In the genomic region with DNA sequence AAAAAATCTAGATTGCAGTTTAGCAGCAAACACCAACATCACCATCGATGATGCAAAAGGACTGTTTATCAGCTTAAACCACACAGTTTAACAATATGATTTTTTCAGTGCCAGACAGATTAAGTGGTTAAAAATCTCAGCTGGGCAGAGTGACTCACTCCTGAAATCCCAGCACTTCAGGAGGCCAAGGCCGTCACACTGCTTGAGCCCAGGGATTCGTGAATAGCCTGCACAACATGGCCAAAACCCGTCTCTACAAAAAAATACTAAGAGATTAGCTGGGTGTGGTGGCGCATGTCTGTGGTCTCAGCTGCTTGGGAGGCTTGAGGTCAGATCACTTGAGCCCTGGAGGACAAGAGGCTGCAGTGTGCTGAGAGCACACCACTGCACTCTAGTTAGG, we compare ENCODE assay signal across 14 cellular contexts. TPM values are rescaled to one million over a fixed set of nuclear protein-coding genes. Genes with fewer than 3 reads are reported as not detected.
DNase-seq lines count a peak whose midpoint lies in the region; ATAC-seq and TF ChIP-seq lines count a peak whose summit lies in the region.
"Had no signal": no experiment of that assay in that cellular context is flagged by ENCODE, and none has a peak within 500 bp of the region (broad histone marks: within the 10 kb centered on the region; RNA-seq: fewer than 3 reads in every experiment).

No MANE protein-coding gene starts in this region.

- peaks cover 49% of the 10 kb centered on the region for H3K36me3 Mint-ChIP-seq in activated naive CD8-positive, alpha-beta T cell treated with anti-CD3 and anti-CD28 coated beads for 36 hours

- H3K4me3 ChIP-seq in AG04450 (ENCODE audit: low read depth, low read length) (no peak overlapping the region), vagina (no peak overlapping the region)
- H3K4me3 ChIP-seq: gastrocnemius medialis, transverse colon had no signal

- ATAC-seq in HG03442 (IDR thresholded peaks at IDR 0.05; ENCODE audit: unreplicated experiment) (no peak), HG03139 (IDR thresholded peaks at IDR 0.05; ENCODE audit: unreplicated experiment) (no peak)

- TF ChIP-seq CTCF in AG04450 (IDR thresholded peaks at IDR 0.05; ENCODE audit: low read depth, low read length) (no peak), vagina (IDR thresholded peaks at IDR 0.05) (no peak)

- no peaks in the 10 kb centered on the region for H3K27me3 Mint-ChIP-seq in activated naive CD8-positive, alpha-beta T cell treated with anti-CD3 and anti-CD28 coated beads for 36 hours

- CTCF ChIA-PET in AG04450 (lab: Charles Lee), result no interaction called here

- H3K27ac ChIP-seq in AG04450 (ENCODE audit: low read depth, low read length) (peak overlapping the region; percentile 71), vagina (no peak overlapping the region)
- H3K27ac ChIP-seq: transverse colon had no signal

- TF ChIP-seq POLR2A in vagina (IDR thresholded peaks at IDR 0.05), result no peak

- intact Hi-C loops in vagina (cut with DNase I), result no loop called here

- POLR2A ChIA-PET in AG04450 (lab: Yijun Ruan, JAX), result interaction anchor here (0.7 to 1.1 kb wide), 5 partner anchors 9 to 184 kb away, joined by 3 to 11 read pairs (median 5); a partner anchor contains a TSS

- H3K9me3 Mint-ChIP-seq in activated naive CD8-positive, alpha-beta T cell treated with anti-CD3 and anti-CD28 coated beads for 36 hours, result no peaks in the 10 kb centered on the region

- peaks cover 4% of the 10 kb centered on the region for H3K9me3 ChIP-seq in AG04450 (ENCODE audit: control insufficient read depth, insufficient read depth, low read length)
- H3K9me3 ChIP-seq in vagina, result no peaks in the 10 kb centered on the region
- H3K9me3 ChIP-seq: gastrocnemius medialis, transverse colon had no signal

- peaks cover 13 to 90% of the 10 kb centered on the region in 2 donors for H3K36me3 ChIP-seq in vagina

- H3K4me3 Mint-ChIP-seq in activated naive CD8-positive, alpha-beta T cell treated with anti-CD3 and anti-CD28 coated beads for 36 hours, result no peak overlapping the region

- H3K27me3 ChIP-seq in AG04450 (ENCODE audit: control insufficient read depth, insufficient read depth, low read length), result no peaks in the 10 kb centered on the region
- no peaks in the 10 kb centered on the region for H3K27me3 ChIP-seq in vagina
- H3K27me3 ChIP-seq: gastrocnemius medialis, transverse colon had no signal

- H3K4me1 Mint-ChIP-seq in activated naive CD8-positive, alpha-beta T cell treated with anti-CD3 and anti-CD28 coated beads for 36 hours, result peaks cover 28% of the 10 kb centered on the region

- H3K4me1 ChIP-seq in vagina, result peaks cover 11% of the 10 kb centered on the region

- peak; percentile 82 for DNase-seq in AG04450 (ENCODE audit: low read depth, low spot score)
- peak; percentile 96 for DNase-seq in HCEC 1CT
- no peak for DNase-seq in activated naive CD8-positive, alpha-beta T cell treated with anti-CD3 and anti-CD28 coated beads for 36 hours
- peak; percentile 99 for DNase-seq in iris pigment epithelial cell (ENCODE audit: low read depth)
- DNase-seq in COR-L47 (lab: John Stamatoyannopoulos, UW), result no peak
- DNase-seq in vagina (ENCODE audit: extremely low spot score in 2 of 2), result no peak
- DNase-seq: activated effector memory CD4-positive, alpha-beta T cell treated with anti-CD3 and anti-CD28 coated beads, Interleukin-2, amount 50 U/mL, for 16 hours; gastrocnemius medialis; GF-D8; NCI-H1694 treated with DMSO at 0.1 percent for 48 hours; stimulated activated CD4-positive, alpha-beta T cell treated with anti-CD3 and anti-CD28 coated beads, Interleukin-2, amount 100 ng/mL, for 24 hours; transverse colon had no signal

- peak overlapping the region; percentile 34 for H3K27ac Mint-ChIP-seq in activated naive CD8-positive, alpha-beta T cell treated with anti-CD3 and anti-CD28 coated beads for 36 hours

RNA-seq across cellular contexts. Expression of a gene that starts 8.9 kb away (rescaled TPM):
- polyA plus RNA-seq in AG04450 (2011; rRNA removed), result 29.4 and 45.9 TPM in 2 replicates
- polyA minus RNA-seq in AG04450 (2011; rRNA and poly(A)+ RNA removed), result 13.9 and 21.1 TPM in 2 replicates
- total RNA-seq in activated naive CD8-positive, alpha-beta T cell treated with anti-CD3 and anti-CD28 coated beads for 36 hours, result 10 to 100 TPM; 89.0 to 93.0 TPM
- 93.3 TPM for total RNA-seq in vagina

RNA-seq across cellular contexts. Expression of a gene that starts 9.2 kb away (rescaled TPM):
- 6.1 and 10.0 TPM in 2 replicates for polyA plus RNA-seq in AG04450 (2011; rRNA removed)
- 10.7 and 17.5 TPM in 2 replicates for polyA minus RNA-seq in AG04450 (2011; rRNA and poly(A)+ RNA removed)
- total RNA-seq in activated naive CD8-positive, alpha-beta T cell treated with anti-CD3 and anti-CD28 coated beads for 36 hours, result 10 to 100 TPM; 85.9 to 89.9 TPM
- 18.7 TPM for total RNA-seq in vagina

RNA-seq across cellular contexts. Expression of a gene that starts 17.1 kb away (rescaled TPM):
- polyA plus RNA-seq in AG04450 (2011; rRNA removed), result 13.0 and 16.6 TPM in 2 replicates
- 11.0 and 12.0 TPM in 2 replicates for polyA minus RNA-seq in AG04450 (2011; rRNA and poly(A)+ RNA removed)
- 10 to 100 TPM; 40.7 to 41.7 TPM for total RNA-seq in activated naive CD8-positive, alpha-beta T cell treated with anti-CD3 and anti-CD28 coated beads for 36 hours
- 28.2 TPM for total RNA-seq in vagina

Comparison
In these comparisons a context has a peak if more than half of its experiments do, and no peak if none do; other contexts are left out.
1. DNase-seq: peak in AG04450 (single experiment), HCEC 1CT (single experiment) and iris pigment epithelial cell (single experiment); none in activated naive CD8-positive, alpha-beta T cell treated with anti-CD3 and anti-CD28 coated beads for 36 hours (single experiment), COR-L47 (single experiment) and vagina (0 of 2).